In the genomic region with DNA sequence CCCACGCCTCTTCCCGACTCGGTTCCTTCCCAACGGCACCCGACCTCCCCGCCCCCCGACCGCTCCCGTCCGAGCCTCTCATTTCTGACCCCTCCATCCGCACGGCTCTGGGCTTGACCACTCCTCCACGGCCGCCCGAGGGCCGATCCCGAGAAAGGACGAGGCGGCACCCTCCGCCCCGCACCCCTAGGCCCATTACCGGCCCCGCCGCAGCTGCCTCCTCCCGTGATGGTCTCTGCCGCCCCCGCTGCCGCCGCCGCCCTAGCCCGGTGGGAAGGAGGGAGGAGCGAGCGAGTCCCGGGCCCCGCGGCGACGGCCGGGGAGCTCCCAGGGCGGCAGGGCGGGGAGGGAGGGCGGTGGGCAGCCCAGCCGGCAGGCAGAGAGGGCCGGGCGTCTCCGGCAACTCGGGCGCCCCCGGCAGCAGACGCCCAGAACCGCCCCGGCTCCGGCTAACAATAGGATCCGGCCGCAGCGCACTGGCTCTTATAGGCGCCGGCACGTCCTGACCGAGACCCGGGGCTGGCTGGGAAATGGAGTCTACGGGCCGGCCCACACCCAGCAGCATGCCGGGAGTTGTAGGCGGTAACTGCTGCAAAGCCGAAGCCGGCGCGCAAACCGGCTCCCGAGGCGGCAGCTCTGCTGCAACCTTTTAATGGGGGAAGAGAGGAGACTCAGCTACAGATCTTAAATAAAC, we compare ENCODE assay signal across 1 cellular context.
TF ChIP-seq lines count a peak whose summit lies in the region.

A gene with protein sequence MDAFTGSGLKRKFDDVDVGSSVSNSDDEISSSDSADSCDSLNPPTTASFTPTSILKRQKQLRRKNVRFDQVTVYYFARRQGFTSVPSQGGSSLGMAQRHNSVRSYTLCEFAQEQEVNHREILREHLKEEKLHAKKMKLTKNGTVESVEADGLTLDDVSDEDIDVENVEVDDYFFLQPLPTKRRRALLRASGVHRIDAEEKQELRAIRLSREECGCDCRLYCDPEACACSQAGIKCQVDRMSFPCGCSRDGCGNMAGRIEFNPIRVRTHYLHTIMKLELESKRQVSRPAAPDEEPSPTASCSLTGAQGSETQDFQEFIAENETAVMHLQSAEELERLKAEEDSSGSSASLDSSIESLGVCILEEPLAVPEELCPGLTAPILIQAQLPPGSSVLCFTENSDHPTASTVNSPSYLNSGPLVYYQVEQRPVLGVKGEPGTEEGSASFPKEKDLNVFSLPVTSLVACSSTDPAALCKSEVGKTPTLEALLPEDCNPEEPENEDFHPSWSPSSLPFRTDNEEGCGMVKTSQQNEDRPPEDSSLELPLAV (minus strand): TSS at position 457 of the 694 bp plus-strand sequence. CDS start 7,035 bp downstream, outside the sequence.

TF ChIP-seq in K562, 482 proteins besides CTCF, POLR2A, EP300 and RAD21 (continued from another document and continues in another):
- TF ChIP-seq, protein P1, sequence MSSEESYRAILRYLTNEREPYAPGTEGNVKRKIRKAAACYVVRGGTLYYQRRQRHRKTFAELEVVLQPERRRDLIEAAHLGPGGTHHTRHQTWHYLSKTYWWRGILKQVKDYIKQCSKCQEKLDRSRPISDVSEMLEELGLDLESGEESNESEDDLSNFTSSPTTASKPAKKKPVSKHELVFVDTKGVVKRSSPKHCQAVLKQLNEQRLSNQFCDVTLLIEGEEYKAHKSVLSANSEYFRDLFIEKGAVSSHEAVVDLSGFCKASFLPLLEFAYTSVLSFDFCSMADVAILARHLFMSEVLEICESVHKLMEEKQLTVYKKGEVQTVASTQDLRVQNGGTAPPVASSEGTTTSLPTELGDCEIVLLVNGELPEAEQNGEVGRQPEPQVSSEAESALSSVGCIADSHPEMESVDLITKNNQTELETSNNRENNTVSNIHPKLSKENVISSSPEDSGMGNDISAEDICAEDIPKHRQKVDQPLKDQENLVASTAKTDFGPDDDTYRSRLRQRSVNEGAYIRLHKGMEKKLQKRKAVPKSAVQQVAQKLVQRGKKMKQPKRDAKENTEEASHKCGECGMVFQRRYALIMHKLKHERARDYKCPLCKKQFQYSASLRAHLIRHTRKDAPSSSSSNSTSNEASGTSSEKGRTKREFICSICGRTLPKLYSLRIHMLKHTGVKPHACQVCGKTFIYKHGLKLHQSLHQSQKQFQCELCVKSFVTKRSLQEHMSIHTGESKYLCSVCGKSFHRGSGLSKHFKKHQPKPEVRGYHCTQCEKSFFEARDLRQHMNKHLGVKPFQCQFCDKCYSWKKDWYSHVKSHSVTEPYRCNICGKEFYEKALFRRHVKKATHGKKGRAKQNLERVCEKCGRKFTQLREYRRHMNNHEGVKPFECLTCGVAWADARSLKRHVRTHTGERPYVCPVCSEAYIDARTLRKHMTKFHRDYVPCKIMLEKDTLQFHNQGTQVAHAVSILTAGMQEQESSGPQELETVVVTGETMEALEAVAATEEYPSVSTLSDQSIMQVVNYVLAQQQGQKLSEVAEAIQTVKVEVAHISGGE (CRISPR knock-in tag; IDR thresholded peaks at IDR 0.05) = peak in 2 of 3 experiments; percentile 41 to 95; a peak in 3 of 6 replicates
- TF ChIP-seq, protein P2, sequence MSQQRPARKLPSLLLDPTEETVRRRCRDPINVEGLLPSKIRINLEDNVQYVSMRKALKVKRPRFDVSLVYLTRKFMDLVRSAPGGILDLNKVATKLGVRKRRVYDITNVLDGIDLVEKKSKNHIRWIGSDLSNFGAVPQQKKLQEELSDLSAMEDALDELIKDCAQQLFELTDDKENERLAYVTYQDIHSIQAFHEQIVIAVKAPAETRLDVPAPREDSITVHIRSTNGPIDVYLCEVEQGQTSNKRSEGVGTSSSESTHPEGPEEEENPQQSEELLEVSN (IDR thresholded peaks at IDR 0.05; ENCODE audit: borderline replicate concordance in 1 of 2, extremely low read depth in 1 of 2, insufficient read depth in 1 of 2, insufficient read length in 1 of 2, low read depth in 1 of 2, low read length in 1 of 2, poor library complexity in 1 of 2, severe bottlenecking in 1 of 2) = peak; percentile 22 to 64
- TF ChIP-seq, protein P3, sequence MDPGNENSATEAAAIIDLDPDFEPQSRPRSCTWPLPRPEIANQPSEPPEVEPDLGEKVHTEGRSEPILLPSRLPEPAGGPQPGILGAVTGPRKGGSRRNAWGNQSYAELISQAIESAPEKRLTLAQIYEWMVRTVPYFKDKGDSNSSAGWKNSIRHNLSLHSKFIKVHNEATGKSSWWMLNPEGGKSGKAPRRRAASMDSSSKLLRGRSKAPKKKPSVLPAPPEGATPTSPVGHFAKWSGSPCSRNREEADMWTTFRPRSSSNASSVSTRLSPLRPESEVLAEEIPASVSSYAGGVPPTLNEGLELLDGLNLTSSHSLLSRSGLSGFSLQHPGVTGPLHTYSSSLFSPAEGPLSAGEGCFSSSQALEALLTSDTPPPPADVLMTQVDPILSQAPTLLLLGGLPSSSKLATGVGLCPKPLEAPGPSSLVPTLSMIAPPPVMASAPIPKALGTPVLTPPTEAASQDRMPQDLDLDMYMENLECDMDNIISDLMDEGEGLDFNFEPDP (CRISPR knock-in tag; IDR thresholded peaks at IDR 0.05) = no peak
- peak; percentile 71 for TF ChIP-seq PCBP1 (IDR thresholded peaks at IDR 0.05; ENCODE audit: low read depth, low read length, poor library complexity, severe bottlenecking)
- TF ChIP-seq MAZ (CRISPR knock-in tag; conservative IDR thresholded peaks at IDR 0.05 in 1 of 2, IDR thresholded peaks at IDR 0.05 in 1 of 2) = peak; percentile 35 to 87; a peak in 3 of 4 replicates
- TF ChIP-seq, protein P4, sequence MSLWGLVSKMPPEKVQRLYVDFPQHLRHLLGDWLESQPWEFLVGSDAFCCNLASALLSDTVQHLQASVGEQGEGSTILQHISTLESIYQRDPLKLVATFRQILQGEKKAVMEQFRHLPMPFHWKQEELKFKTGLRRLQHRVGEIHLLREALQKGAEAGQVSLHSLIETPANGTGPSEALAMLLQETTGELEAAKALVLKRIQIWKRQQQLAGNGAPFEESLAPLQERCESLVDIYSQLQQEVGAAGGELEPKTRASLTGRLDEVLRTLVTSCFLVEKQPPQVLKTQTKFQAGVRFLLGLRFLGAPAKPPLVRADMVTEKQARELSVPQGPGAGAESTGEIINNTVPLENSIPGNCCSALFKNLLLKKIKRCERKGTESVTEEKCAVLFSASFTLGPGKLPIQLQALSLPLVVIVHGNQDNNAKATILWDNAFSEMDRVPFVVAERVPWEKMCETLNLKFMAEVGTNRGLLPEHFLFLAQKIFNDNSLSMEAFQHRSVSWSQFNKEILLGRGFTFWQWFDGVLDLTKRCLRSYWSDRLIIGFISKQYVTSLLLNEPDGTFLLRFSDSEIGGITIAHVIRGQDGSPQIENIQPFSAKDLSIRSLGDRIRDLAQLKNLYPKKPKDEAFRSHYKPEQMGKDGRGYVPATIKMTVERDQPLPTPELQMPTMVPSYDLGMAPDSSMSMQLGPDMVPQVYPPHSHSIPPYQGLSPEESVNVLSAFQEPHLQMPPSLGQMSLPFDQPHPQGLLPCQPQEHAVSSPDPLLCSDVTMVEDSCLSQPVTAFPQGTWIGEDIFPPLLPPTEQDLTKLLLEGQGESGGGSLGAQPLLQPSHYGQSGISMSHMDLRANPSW (CRISPR knock-in tag; IDR thresholded peaks at IDR 0.05) = no peak
- TF ChIP-seq, protein P5, sequence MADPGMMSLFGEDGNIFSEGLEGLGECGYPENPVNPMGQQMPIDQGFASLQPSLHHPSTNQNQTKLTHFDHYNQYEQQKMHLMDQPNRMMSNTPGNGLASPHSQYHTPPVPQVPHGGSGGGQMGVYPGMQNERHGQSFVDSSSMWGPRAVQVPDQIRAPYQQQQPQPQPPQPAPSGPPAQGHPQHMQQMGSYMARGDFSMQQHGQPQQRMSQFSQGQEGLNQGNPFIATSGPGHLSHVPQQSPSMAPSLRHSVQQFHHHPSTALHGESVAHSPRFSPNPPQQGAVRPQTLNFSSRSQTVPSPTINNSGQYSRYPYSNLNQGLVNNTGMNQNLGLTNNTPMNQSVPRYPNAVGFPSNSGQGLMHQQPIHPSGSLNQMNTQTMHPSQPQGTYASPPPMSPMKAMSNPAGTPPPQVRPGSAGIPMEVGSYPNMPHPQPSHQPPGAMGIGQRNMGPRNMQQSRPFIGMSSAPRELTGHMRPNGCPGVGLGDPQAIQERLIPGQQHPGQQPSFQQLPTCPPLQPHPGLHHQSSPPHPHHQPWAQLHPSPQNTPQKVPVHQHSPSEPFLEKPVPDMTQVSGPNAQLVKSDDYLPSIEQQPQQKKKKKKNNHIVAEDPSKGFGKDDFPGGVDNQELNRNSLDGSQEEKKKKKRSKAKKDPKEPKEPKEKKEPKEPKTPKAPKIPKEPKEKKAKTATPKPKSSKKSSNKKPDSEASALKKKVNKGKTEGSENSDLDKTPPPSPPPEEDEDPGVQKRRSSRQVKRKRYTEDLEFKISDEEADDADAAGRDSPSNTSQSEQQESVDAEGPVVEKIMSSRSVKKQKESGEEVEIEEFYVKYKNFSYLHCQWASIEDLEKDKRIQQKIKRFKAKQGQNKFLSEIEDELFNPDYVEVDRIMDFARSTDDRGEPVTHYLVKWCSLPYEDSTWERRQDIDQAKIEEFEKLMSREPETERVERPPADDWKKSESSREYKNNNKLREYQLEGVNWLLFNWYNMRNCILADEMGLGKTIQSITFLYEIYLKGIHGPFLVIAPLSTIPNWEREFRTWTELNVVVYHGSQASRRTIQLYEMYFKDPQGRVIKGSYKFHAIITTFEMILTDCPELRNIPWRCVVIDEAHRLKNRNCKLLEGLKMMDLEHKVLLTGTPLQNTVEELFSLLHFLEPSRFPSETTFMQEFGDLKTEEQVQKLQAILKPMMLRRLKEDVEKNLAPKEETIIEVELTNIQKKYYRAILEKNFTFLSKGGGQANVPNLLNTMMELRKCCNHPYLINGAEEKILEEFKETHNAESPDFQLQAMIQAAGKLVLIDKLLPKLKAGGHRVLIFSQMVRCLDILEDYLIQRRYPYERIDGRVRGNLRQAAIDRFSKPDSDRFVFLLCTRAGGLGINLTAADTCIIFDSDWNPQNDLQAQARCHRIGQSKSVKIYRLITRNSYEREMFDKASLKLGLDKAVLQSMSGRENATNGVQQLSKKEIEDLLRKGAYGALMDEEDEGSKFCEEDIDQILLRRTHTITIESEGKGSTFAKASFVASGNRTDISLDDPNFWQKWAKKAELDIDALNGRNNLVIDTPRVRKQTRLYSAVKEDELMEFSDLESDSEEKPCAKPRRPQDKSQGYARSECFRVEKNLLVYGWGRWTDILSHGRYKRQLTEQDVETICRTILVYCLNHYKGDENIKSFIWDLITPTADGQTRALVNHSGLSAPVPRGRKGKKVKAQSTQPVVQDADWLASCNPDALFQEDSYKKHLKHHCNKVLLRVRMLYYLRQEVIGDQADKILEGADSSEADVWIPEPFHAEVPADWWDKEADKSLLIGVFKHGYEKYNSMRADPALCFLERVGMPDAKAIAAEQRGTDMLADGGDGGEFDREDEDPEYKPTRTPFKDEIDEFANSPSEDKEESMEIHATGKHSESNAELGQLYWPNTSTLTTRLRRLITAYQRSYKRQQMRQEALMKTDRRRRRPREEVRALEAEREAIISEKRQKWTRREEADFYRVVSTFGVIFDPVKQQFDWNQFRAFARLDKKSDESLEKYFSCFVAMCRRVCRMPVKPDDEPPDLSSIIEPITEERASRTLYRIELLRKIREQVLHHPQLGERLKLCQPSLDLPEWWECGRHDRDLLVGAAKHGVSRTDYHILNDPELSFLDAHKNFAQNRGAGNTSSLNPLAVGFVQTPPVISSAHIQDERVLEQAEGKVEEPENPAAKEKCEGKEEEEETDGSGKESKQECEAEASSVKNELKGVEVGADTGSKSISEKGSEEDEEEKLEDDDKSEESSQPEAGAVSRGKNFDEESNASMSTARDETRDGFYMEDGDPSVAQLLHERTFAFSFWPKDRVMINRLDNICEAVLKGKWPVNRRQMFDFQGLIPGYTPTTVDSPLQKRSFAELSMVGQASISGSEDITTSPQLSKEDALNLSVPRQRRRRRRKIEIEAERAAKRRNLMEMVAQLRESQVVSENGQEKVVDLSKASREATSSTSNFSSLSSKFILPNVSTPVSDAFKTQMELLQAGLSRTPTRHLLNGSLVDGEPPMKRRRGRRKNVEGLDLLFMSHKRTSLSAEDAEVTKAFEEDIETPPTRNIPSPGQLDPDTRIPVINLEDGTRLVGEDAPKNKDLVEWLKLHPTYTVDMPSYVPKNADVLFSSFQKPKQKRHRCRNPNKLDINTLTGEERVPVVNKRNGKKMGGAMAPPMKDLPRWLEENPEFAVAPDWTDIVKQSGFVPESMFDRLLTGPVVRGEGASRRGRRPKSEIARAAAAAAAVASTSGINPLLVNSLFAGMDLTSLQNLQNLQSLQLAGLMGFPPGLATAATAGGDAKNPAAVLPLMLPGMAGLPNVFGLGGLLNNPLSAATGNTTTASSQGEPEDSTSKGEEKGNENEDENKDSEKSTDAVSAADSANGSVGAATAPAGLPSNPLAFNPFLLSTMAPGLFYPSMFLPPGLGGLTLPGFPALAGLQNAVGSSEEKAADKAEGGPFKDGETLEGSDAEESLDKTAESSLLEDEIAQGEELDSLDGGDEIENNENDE (IDR thresholded peaks at IDR 0.05; ENCODE audit: low read depth, low read length) = no peak
- TF ChIP-seq, protein P6, sequence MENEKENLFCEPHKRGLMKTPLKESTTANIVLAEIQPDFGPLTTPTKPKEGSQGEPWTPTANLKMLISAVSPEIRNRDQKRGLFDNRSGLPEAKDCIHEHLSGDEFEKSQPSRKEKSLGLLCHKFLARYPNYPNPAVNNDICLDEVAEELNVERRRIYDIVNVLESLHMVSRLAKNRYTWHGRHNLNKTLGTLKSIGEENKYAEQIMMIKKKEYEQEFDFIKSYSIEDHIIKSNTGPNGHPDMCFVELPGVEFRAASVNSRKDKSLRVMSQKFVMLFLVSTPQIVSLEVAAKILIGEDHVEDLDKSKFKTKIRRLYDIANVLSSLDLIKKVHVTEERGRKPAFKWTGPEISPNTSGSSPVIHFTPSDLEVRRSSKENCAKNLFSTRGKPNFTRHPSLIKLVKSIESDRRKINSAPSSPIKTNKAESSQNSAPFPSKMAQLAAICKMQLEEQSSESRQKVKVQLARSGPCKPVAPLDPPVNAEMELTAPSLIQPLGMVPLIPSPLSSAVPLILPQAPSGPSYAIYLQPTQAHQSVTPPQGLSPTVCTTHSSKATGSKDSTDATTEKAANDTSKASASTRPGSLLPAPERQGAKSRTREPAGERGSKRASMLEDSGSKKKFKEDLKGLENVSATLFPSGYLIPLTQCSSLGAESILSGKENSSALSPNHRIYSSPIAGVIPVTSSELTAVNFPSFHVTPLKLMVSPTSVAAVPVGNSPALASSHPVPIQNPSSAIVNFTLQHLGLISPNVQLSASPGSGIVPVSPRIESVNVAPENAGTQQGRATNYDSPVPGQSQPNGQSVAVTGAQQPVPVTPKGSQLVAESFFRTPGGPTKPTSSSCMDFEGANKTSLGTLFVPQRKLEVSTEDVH (IDR thresholded peaks at IDR 0.05; ENCODE audit: low read depth, partially characterized antibody) = no peak
- no peak for TF ChIP-seq ZSCAN32 (CRISPR knock-in tag; IDR thresholded peaks at IDR 0.05)
- no peak for TF ChIP-seq SMAD3 (CRISPR knock-in tag; conservative IDR thresholded peaks at IDR 0.05)
- TF ChIP-seq ZNF586 (CRISPR knock-in tag; conservative IDR thresholded peaks at IDR 0.05) = no peak
- TF ChIP-seq, protein P7, sequence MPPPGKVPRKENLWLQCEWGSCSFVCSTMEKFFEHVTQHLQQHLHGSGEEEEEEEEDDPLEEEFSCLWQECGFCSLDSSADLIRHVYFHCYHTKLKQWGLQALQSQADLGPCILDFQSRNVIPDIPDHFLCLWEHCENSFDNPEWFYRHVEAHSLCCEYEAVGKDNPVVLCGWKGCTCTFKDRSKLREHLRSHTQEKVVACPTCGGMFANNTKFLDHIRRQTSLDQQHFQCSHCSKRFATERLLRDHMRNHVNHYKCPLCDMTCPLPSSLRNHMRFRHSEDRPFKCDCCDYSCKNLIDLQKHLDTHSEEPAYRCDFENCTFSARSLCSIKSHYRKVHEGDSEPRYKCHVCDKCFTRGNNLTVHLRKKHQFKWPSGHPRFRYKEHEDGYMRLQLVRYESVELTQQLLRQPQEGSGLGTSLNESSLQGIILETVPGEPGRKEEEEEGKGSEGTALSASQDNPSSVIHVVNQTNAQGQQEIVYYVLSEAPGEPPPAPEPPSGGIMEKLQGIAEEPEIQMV (tag; conservative IDR thresholded peaks at IDR 0.05; ENCODE audit: low read depth) = no peak
- 0 out of 2 replicates have a peak, but pooled peaks have one; percentile 4 for TF ChIP-seq SMC3 (conservative IDR thresholded peaks at IDR 0.05; ENCODE audit: insufficient read depth, low read depth, low read length)
- TF ChIP-seq CREB1 (IDR thresholded peaks at IDR 0.05) = peak; percentile 62; the same call in 1 of the 2 replicates
- peak; percentile 71 for TF ChIP-seq CREB1 (CRISPR knock-in tag; IDR thresholded peaks at IDR 0.05)
- no peak for TF ChIP-seq PURB (CRISPR knock-in tag; IDR thresholded peaks at IDR 0.05; ENCODE audit: low read depth)
- peak; percentile 90 for TF ChIP-seq PRPF4 (IDR thresholded peaks at IDR 0.05; ENCODE audit: insufficient read depth, low read depth, low read length, poor library complexity, severe bottlenecking)
